In genomic region chr10:94214497-94214896, GRCh38 we compare ENCODE assay signal across 18 cellular contexts.
DNase-seq lines count a peak whose midpoint lies in the region; ATAC-seq and TF ChIP-seq lines count a peak whose summit lies in the region.
"Had no signal": no experiment of that assay in that cellular context is flagged by ENCODE, and none has a peak within 500 bp of the region (broad histone marks: within the 10 kb centered on the region; RNA-seq: fewer than 3 reads in every experiment).

No MANE protein-coding gene starts in this region.

- H4K20me1 ChIP-seq in OCI-LY7 (ENCODE audit: insufficient read depth, low read length), result no peaks in the 10 kb centered on the region

- no peaks in the 10 kb centered on the region for H3K9me3 ChIP-seq in right lobe of liver
- no peaks in the 10 kb centered on the region for H3K9me3 ChIP-seq in tibial artery
- no peaks in the 10 kb centered on the region for H3K9me3 ChIP-seq in OCI-LY7 (ENCODE audit: low read length)
- no peaks in the 10 kb centered on the region for H3K9me3 ChIP-seq in A673 (ENCODE audit: low read depth, low read length, poor library complexity, severe bottlenecking)
- H3K9me3 ChIP-seq: Caco-2 had no signal

- H3K9me2 ChIP-seq in OCI-LY7 (ENCODE audit: insufficient read depth, low read length), result no peaks in the 10 kb centered on the region

- POLR2A ChIA-PET in OCI-LY7 (lab: Charles Lee), result interaction anchor here (0.5 kb wide), 1 partner anchor 948 kb away, joined by 3 read pairs; no protein-coding TSS in a partner anchor
- POLR2A ChIA-PET in A673 (lab: Charles Lee; ENCODE audit: low non-redundant PET), result no interaction called here

- TF ChIP-seq POLR2A in right lobe of liver (IDR thresholded peaks at IDR 0.05), result no peak

- H3K4me2 ChIP-seq in OCI-LY7 (ENCODE audit: low read length), result no peak overlapping the region

- H3K27ac ChIP-seq in coronary artery (peak overlapping the region; percentile 44 to 83), right lobe of liver (peak overlapping the region in 2 of 3 donors; percentile 29 to 67), tibial artery (peak overlapping the region; percentile 52 to 77), OCI-LY7 (ENCODE audit: low read depth, low read length, poor library complexity, severe bottlenecking) (no peak overlapping the region), A673 (ENCODE audit: low read depth, low read length, poor library complexity, severe bottlenecking) (no peak overlapping the region)
- H3K27ac ChIP-seq: RWPE1 had no signal

- no peak overlapping the region for H3K4me3 ChIP-seq in coronary artery
- H3K4me3 ChIP-seq in right lobe of liver, result no peak overlapping the region
- no peak overlapping the region for H3K4me3 ChIP-seq in tibial artery
- H3K4me3 ChIP-seq in OCI-LY7 (ENCODE audit: low read depth, low read length, poor library complexity, severe bottlenecking), result no peak overlapping the region
- no peak overlapping the region for H3K4me3 ChIP-seq in A673 (ENCODE audit: low read depth, low read length, poor library complexity, severe bottlenecking)

- TF ChIP-seq CTCF in coronary artery (IDR thresholded peaks at IDR 0.05), result no peak
- no peak for TF ChIP-seq CTCF in right lobe of liver (IDR thresholded peaks at IDR 0.05)
- no peak for TF ChIP-seq CTCF in tibial artery (IDR thresholded peaks at IDR 0.05)
- TF ChIP-seq CTCF in GM13977 (IDR thresholded peaks at IDR 0.05; ENCODE audit: extremely low read depth, insufficient read depth, missing control alignments), result no peak
- no peak for TF ChIP-seq CTCF in OCI-LY7 (conservative IDR thresholded peaks at IDR 0.05; ENCODE audit: low read length)
- no peak for TF ChIP-seq CTCF in A673 (conservative IDR thresholded peaks at IDR 0.05; ENCODE audit: low read depth, low read length)

- intact Hi-C loops in right lobe of liver (cut with DNase I) (no loop called here), tibial artery (cut with DNase I; ENCODE audit: low total_unique reads) (loop anchor here (10.0 kb wide), 1 partner anchor 130 kb away; no protein-coding TSS in a partner anchor), OCI-LY7 (cut with micrococcal nuclease; ENCODE audit: unreplicated experiment) (no loop called here), A673 (cut with micrococcal nuclease; ENCODE audit: unreplicated experiment) (no loop called here)

- DNase-seq in NCI-H146 treated with DMSO at 0.1 percent for 48 hours (lab: John Stamatoyannopoulos, UW; ENCODE audit: unreplicated experiment), result peak; percentile 18
- DNase-seq in coronary artery (ENCODE audit: low spot score), result no peak
- DNase-seq in right lobe of liver, result peak in 1 of 3 donors; percentile 53
- DNase-seq in tibial artery, result no peak
- DNase-seq in GM13977 (ENCODE audit: low spot score), result no peak
- DNase-seq in OCI-LY7 (ENCODE audit: low spot score), result no peak
- no peak for DNase-seq in A673 (ENCODE audit: low spot score)
- DNase-seq: Caco-2; CD4-positive, CD25-positive, alpha-beta regulatory T cell; DMS153; H9; IMR-90; Karpas-422; MM.1S; NCI-H1105; NCI-H187; PC-3 had no signal

- CTCF ChIA-PET in OCI-LY7 (lab: Charles Lee; ENCODE audit: unreplicated experiment), result no interaction called here
- CTCF ChIA-PET in A673 (lab: Charles Lee), result no interaction called here

- H3K79me2 ChIP-seq in OCI-LY7 (ENCODE audit: insufficient read depth, low read depth, low read length), result no peaks in the 10 kb centered on the region

- no peak overlapping the region for H2AFZ ChIP-seq in OCI-LY7 (ENCODE audit: low read length)

- WGBS in right lobe of liver (ENCODE audit: insufficient coverage, low coverage, low lambda C conversion rate, missing lambda C conversion rate), result 48% methylated on average over 6 of the region's 7 CpGs

- H3K36me3 ChIP-seq in right lobe of liver (no peaks in the 10 kb centered on the region), tibial artery (no peaks in the 10 kb centered on the region), OCI-LY7 (ENCODE audit: insufficient read depth, low read length) (no peaks in the 10 kb centered on the region), A673 (ENCODE audit: insufficient read depth, low read length, poor library complexity, severe bottlenecking) (no peaks in the 10 kb centered on the region)

- H3K27me3 ChIP-seq in right lobe of liver, result no peaks in the 10 kb centered on the region
- H3K27me3 ChIP-seq in tibial artery, result no peaks in the 10 kb centered on the region
- no peaks in the 10 kb centered on the region for H3K27me3 ChIP-seq in A673 (replicated peaks; ENCODE audit: insufficient read depth, low read depth, low read length, poor library complexity)

- in situ Hi-C loops in GM13977 (cut with MboI; ENCODE audit: low pct_unique_long_range_greater_than_20kb, low sequenced_read_pairs, unreplicated experiment), result no loop called here

- peak; percentile 48 to 75 (median 56) for ATAC-seq in right lobe of liver
- ATAC-seq: PC-3 had no signal

- no TSS peak for BruUV-seq in OCI-LY7 (replicated peaks; lab: Mats Ljungman, UMichigan)
- no TSS peak for BruUV-seq in A673 (replicated peaks; lab: Mats Ljungman, UMichigan)

- H3K4me1 ChIP-seq in right lobe of liver, result peaks cover 0 to 36% (median 11%) of the 10 kb centered on the region in 4 donors
- H3K4me1 ChIP-seq in tibial artery, result peaks cover 0 to 95% (median 12%) of the 10 kb centered on the region in 4 donors
- H3K4me1 ChIP-seq in OCI-LY7 (ENCODE audit: insufficient read depth, low read length, poor library complexity, severe bottlenecking), result no peaks in the 10 kb centered on the region
- no peaks in the 10 kb centered on the region for H3K4me1 ChIP-seq in A673 (ENCODE audit: insufficient read depth, low read length, poor library complexity, severe bottlenecking)
- H3K4me1 ChIP-seq: Caco-2 had no signal

Comparison
In these comparisons a context has a peak if more than half of its experiments do, and no peak if none do; other contexts are left out.
1. H3K27ac ChIP-seq: peak in coronary artery (2 of 2), right lobe of liver (2 of 3) and tibial artery (2 of 2); none in OCI-LY7 (single experiment) and A673 (single experiment).